8 cellular contexts compared by ENCODE assay signal in genomic region chr14:77044776-77045569, GRCh38. TPM values are rescaled to one million over a fixed set of nuclear protein-coding genes. Genes with fewer than 3 reads are reported as not detected.
A peak's percentile ranks its signal among the peaks of the same experiment; 100 is the strongest.
DNase-seq lines count a peak whose midpoint lies in the region; ATAC-seq and TF ChIP-seq lines count a peak whose summit lies in the region.

No MANE protein-coding gene starts in this region.

- in situ Hi-C loops in gastrocnemius medialis (cut with MboI; ENCODE audit: low sequenced_read_pairs in 4 of 4) = no loop called here

- no peaks in the 10 kb centered on the region for H3K36me3 ChIP-seq in gastrocnemius medialis

- peak overlapping the region in 3 of 7 donors; percentile 37 to 76 (median 75) for H3K27ac Mint-ChIP-seq in CD14-positive monocyte

- peaks cover 79% of the 10 kb centered on the region for H3K4me1 Mint-ChIP-seq in CD14-positive monocyte

- H3K9me3 Mint-ChIP-seq in CD14-positive monocyte = peaks cover 0 to 2% (median 0%) of the 10 kb centered on the region in 7 donors

- no peaks in the 10 kb centered on the region for H3K27me3 Mint-ChIP-seq in CD14-positive monocyte (ENCODE audit: low read depth in 3 of 3)

- H3K4me3 Mint-ChIP-seq in CD14-positive monocyte = no peak overlapping the region

- TF ChIP-seq POLR2A in gastrocnemius medialis (IDR thresholded peaks at IDR 0.05) = no peak

- peaks cover 61 to 67% of the 10 kb centered on the region in 2 donors for H3K4me1 ChIP-seq in gastrocnemius medialis

- H3K9me3 ChIP-seq in gastrocnemius medialis = no peaks in the 10 kb centered on the region

- intact Hi-C loops in left ventricle myocardium superior (cut with micrococcal nuclease) (no loop called here), gastrocnemius medialis (cut with DNase I; ENCODE audit: low total_unique reads) (loop anchor here (5.0 kb wide), 1 partner anchor 52 kb away; the partner anchor contains the start of gene CIPC), CD14-positive monocyte (cut with micrococcal nuclease) (loop anchor here (2.0 to 5.0 kb wide), 3 partner anchors 16 to 88 kb away; partner anchors contain the start of gene IRF2BPL (in 1 of the 2))

- peak; percentile 33 for ATAC-seq in left ventricle myocardium superior
- peak; percentile 2 to 10 for ATAC-seq in gastrocnemius medialis
- no peak for ATAC-seq in GM21576 (IDR thresholded peaks at IDR 0.05; ENCODE audit: unreplicated experiment)
- no peak for ATAC-seq in HG03039 (IDR thresholded peaks at IDR 0.05; ENCODE audit: unreplicated experiment)
- ATAC-seq in GM19023 (IDR thresholded peaks at IDR 0.05; ENCODE audit: unreplicated experiment) = no peak

- no peaks in the 10 kb centered on the region for H3K27me3 ChIP-seq in gastrocnemius medialis

- TF ChIP-seq CTCF in gastrocnemius medialis (IDR thresholded peaks at IDR 0.05 in 4 of 5, conservative IDR thresholded peaks at IDR 0.05 in 1 of 5) (no peak), CD14-positive monocyte (IDR thresholded peaks at IDR 0.05) (no peak)

- H3K4me3 ChIP-seq in gastrocnemius medialis = no peak overlapping the region

- H3K27ac ChIP-seq in gastrocnemius medialis = peak overlapping the region; percentile 84 to 100 (median 96)

- peaks cover 0 to 4% of the 10 kb centered on the region in 2 donors for H3K36me3 Mint-ChIP-seq in CD14-positive monocyte

- DNase-seq in ELF-1 (ENCODE audit: low read depth, low spot score) (peak; percentile 28), amniotic epithelial cell (ENCODE audit: low read depth) (peak; percentile 76), left ventricle myocardium superior (peak; percentile 60), gastrocnemius medialis (peak; percentile 63 to 78), CD14-positive monocyte (ENCODE audit: low spot score) (no peak)

RNA-seq across cellular contexts. Expression of gene IRF2BPL, which starts 16.5 kb away (rescaled TPM):
- total RNA-seq in left ventricle myocardium superior = 42.8 TPM
- total RNA-seq in gastrocnemius medialis = 10 to 100 TPM; 15.0 to 26.4 (median 17.0) TPM
- 1 to 10 TPM; 1.4 to 1.9 TPM for polyA plus RNA-seq in CD14-positive monocyte

RNA-seq across cellular contexts. Expression of gene CIPC, which starts 53.1 kb away (rescaled TPM):
- 89.7 TPM for total RNA-seq in left ventricle myocardium superior
- 100 to 1,000 TPM; 114 to 178 (median 120) TPM for total RNA-seq in gastrocnemius medialis
- 10 to 100 TPM in 1 of 2 donors, 1 to 10 TPM in 1; 4.4 to 11.2 TPM for polyA plus RNA-seq in CD14-positive monocyte

Comparison
In these comparisons a context has a peak if more than half of its experiments do, and no peak if none do; other contexts are left out.
1. ATAC-seq: peak in left ventricle myocardium superior (single experiment) and gastrocnemius medialis (2 of 2); none in GM21576 (single experiment), HG03039 (single experiment) and GM19023 (single experiment).